ENCODE assay signal across 18 cellular contexts in the genomic region with DNA sequence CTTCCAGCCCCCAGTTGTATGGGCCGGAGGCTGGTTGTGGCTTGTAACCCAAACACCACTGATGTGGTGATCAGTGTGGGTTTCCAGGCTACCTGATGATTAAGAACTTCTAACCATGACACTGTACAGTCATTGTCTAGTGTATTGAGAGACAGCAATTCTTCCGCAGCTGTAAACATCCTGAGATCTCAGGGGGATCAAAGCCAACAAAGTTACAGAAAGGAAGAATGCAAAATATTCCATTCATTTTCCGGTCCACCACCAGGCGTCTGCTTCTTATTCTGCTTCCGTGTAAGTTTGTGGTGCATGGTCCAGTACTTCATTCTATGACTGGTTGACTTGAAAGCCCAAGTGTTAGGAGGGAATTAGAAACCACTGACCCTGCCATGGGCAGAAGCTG. TPM values are rescaled to one million over a fixed set of nuclear protein-coding genes. Genes with fewer than 3 reads are reported as not detected.
DNase-seq lines count a peak whose midpoint lies in the region; TF ChIP-seq lines count a peak whose summit lies in the region.
"Had no signal": no experiment of that assay in that cellular context is flagged by ENCODE, and none has a peak within 500 bp of the region (broad histone marks: within the 10 kb centered on the region; RNA-seq: fewer than 3 reads in every experiment).

No MANE protein-coding gene starts in this region.

- CTCF ChIA-PET in PC-9 (lab: Charles Lee): no interaction called here

- H3F3A ChIP-seq in PC-9 (ENCODE audit: insufficient read depth, low read depth): no peaks in the 10 kb centered on the region

- no peak overlapping the region for H3K4me2 ChIP-seq in PC-9

- no peaks in the 10 kb centered on the region for H3K9me2 ChIP-seq in PC-9 (ENCODE audit: insufficient read depth)

- no peaks in the 10 kb centered on the region for H4K20me1 ChIP-seq in PC-9 (ENCODE audit: insufficient read depth)

- no TSS peak for BruUV-seq in PC-9 (replicated peaks; lab: Mats Ljungman, UMichigan)

- no peak overlapping the region for H3K27ac ChIP-seq in PC-9
- H3K27ac ChIP-seq: C4-2B, colonic mucosa, esophagus squamous epithelium had no signal

- TF ChIP-seq CTCF in AG09309 (IDR thresholded peaks at IDR 0.05; ENCODE audit: control insufficient read depth, insufficient read depth, low read depth, low read length, missing control alignments) (peak; percentile 40), chondrocyte (IDR thresholded peaks at IDR 0.05) (peak; percentile 72), BE2C (IDR thresholded peaks at IDR 0.05; ENCODE audit: low read depth, low read length) (no peak), PC-9 (conservative IDR thresholded peaks at IDR 0.05) (no peak)

- no peaks in the 10 kb centered on the region for H3K36me3 Mint-ChIP-seq in chondrocyte (ENCODE audit: low read depth)
- H3K36me3 Mint-ChIP-seq: stimulated activated effector memory CD8-positive, alpha-beta T cell treated with anti-CD3 and anti-CD28 coated beads, Interleukin-12 subunit alpha, Interleukin-12 subunit beta, amount 100 ng/mL, for 72 hours had no signal

- H3K36me3 ChIP-seq in BE2C (no peaks in the 10 kb centered on the region), PC-9 (ENCODE audit: low read depth) (no peaks in the 10 kb centered on the region)
- H3K36me3 ChIP-seq: colonic mucosa, esophagus squamous epithelium had no signal

- no peaks in the 10 kb centered on the region for H3K27me3 ChIP-seq in BE2C
- peaks cover 24% of the 10 kb centered on the region for H3K27me3 ChIP-seq in PC-9 (ENCODE audit: insufficient read depth, low read depth)
- H3K27me3 ChIP-seq: colonic mucosa had no signal

- H3K4me1 ChIP-seq in BE2C: no peaks in the 10 kb centered on the region
- no peaks in the 10 kb centered on the region for H3K4me1 ChIP-seq in PC-9 (replicated peaks; ENCODE audit: insufficient read depth)
- H3K4me1 ChIP-seq: colonic mucosa, esophagus squamous epithelium had no signal

- no peak overlapping the region for H3K27ac Mint-ChIP-seq in chondrocyte (ENCODE audit: unreplicated experiment)
- H3K27ac Mint-ChIP-seq: stimulated activated effector memory CD8-positive, alpha-beta T cell treated with anti-CD3 and anti-CD28 coated beads, Interleukin-12 subunit alpha, Interleukin-12 subunit beta, amount 100 ng/mL, for 72 hours; type B pancreatic cell had no signal

- no peak overlapping the region for H2AFZ ChIP-seq in PC-9

- H3K79me2 ChIP-seq in PC-9 (ENCODE audit: low read depth): no peaks in the 10 kb centered on the region

- no peaks in the 10 kb centered on the region for H3K9me3 ChIP-seq in BE2C
- no peaks in the 10 kb centered on the region for H3K9me3 ChIP-seq in PC-9 (ENCODE audit: insufficient read depth, low read depth)
- H3K9me3 ChIP-seq: colonic mucosa, esophagus squamous epithelium had no signal

- H3K4me3 ChIP-seq in AG09309 (ENCODE audit: control insufficient read depth, low read depth, low read length) (no peak overlapping the region), BE2C (ENCODE audit: low read depth, low read length) (no peak overlapping the region), PC-9 (no peak overlapping the region)
- H3K4me3 ChIP-seq: colonic mucosa, esophagus squamous epithelium, GM12878 had no signal

- POLR2A ChIA-PET in PC-9 (lab: Charles Lee; ENCODE audit: unreplicated experiment): no interaction called here

- no peak for DNase-seq in AG09309 (ENCODE audit: low read depth)
- DNase-seq in HK-2 (ENCODE audit: unreplicated experiment): peak; percentile 1
- no peak for DNase-seq in chondrocyte (ENCODE audit: low spot score)
- DNase-seq in kidney tubule cell (ENCODE audit: low spot score): peak; percentile 85
- DNase-seq in GM19238 (ENCODE audit: insufficient read length, low spot score): no peak
- DNase-seq in BE2C: no peak
- no peak for DNase-seq in PC-9
- DNase-seq in mesenteric fat pad (ENCODE audit: low spot score): no peak
- DNase-seq: activated naive CD4-positive, alpha-beta T cell treated with anti-CD3 and anti-CD28 coated beads, Interleukin-2, amount 50 U/mL, for 16 hours; colonic mucosa; esophagus squamous epithelium; NCI-H1105 treated with DMSO at 0.1 percent for 48 hours; OCI-M1; stimulated activated CD4-positive, alpha-beta T cell treated with anti-CD3 and anti-CD28 coated beads, Interleukin-4, amount 100 ng/mL, for 4 hours had no signal

- peaks cover 25% of the 10 kb centered on the region for H3K4me1 Mint-ChIP-seq in chondrocyte (ENCODE audit: low read depth)
- H3K4me1 Mint-ChIP-seq: stimulated activated effector memory CD8-positive, alpha-beta T cell treated with anti-CD3 and anti-CD28 coated beads, Interleukin-12 subunit alpha, Interleukin-12 subunit beta, amount 100 ng/mL, for 72 hours had no signal

- no peaks in the 10 kb centered on the region for H3K27me3 Mint-ChIP-seq in chondrocyte (ENCODE audit: low read depth)

- H3K9me3 Mint-ChIP-seq in chondrocyte (ENCODE audit: low read depth): no peaks in the 10 kb centered on the region
- H3K9me3 Mint-ChIP-seq: type B pancreatic cell had no signal

- no peak overlapping the region for H3K4me3 Mint-ChIP-seq in chondrocyte (ENCODE audit: unreplicated experiment)
- H3K4me3 Mint-ChIP-seq: stimulated activated effector memory CD8-positive, alpha-beta T cell treated with anti-CD3 and anti-CD28 coated beads, Interleukin-12 subunit alpha, Interleukin-12 subunit beta, amount 100 ng/mL, for 72 hours; type B pancreatic cell had no signal

- intact Hi-C loops in PC-9 (cut with micrococcal nuclease; ENCODE audit: unreplicated experiment): no loop called here

RNA-seq across cellular contexts. Expression of gene GLI3, which starts 10.3 kb away (rescaled TPM):
- total RNA-seq in chondrocyte: 11.7 to 37.8 TPM (median 12.1 TPM) in 3 replicates
- not detected for polyA plus RNA-seq in BE2C (2012; ENCODE audit: insufficient read depth, insufficient read length, low read depth)
- total RNA-seq in PC-9 (2021): not detected in 2 replicates
- total RNA-seq in mesenteric fat pad: 25.5 TPM
- total RNA-seq: GM12878 had no signal

Comparison
In these comparisons a context has a peak if more than half of its experiments do, and no peak if none do; other contexts are left out.
1. DNase-seq: peak in HK-2 (single experiment) and kidney tubule cell (single experiment); none in AG09309 (single experiment), chondrocyte (single experiment), GM19238 (single experiment), BE2C (single experiment), PC-9 (0 of 2) and mesenteric fat pad (single experiment).
2. CTCF ChIP-seq: peak in AG09309 (single experiment) and chondrocyte (single experiment); none in BE2C (single experiment) and PC-9 (single experiment).